8 cellular contexts compared by ENCODE assay signal in the genomic region with DNA sequence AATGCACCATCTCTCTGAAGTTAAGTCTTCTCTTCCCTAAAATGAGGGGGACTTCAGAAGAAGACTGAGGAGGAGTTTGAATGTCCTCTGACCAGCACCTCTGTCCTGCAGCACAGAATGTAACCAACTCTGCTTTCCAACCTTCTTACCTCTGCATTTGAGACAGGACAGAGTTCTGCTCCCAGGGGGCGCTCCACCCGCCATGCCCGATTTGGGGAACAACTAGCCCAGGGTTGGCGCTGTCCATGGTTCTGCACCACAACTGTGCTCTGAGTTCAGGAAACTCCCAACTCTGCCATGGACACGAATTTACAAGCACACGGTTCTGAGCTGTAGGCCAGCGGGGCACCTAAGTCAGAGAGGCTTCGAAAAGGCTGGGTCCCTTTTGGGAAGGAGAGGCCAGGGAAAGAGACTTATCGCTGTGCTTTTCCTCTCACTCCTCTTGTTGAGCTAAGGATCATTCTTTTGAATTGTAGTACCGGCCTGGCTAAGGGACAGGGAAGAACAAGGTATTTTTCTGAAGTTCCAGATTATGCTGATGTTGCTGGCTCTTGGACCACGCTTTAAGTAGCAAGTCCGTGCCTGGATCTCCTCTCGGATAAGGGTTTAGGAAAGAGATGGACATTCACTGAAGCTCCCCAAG. TPM values are rescaled to one million over a fixed set of nuclear protein-coding genes. Genes with fewer than 3 reads are reported as not detected.
DNase-seq lines count a peak whose midpoint lies in the region; ATAC-seq, FAIRE-seq and TF ChIP-seq lines count a peak whose summit lies in the region.

No MANE protein-coding gene starts in this region.

- H3K36me3 ChIP-seq in H7 (replicated peaks; ENCODE audit: control insufficient read depth, insufficient read depth, low read length) (no peaks in the 10 kb centered on the region), SK-N-MC (ENCODE audit: insufficient read depth, low read length) (no peaks in the 10 kb centered on the region), smooth muscle cell (ENCODE audit: low read depth) (no peaks in the 10 kb centered on the region)

- TF ChIP-seq EP300 in A549 (IDR thresholded peaks at IDR 0.05), result no peak

- DNase-seq in A549 (ENCODE audit: low read depth in 1 of 2, low spot score in 1 of 2) (peak in 1 of 2 experiments; percentile 72), H7 (peak; percentile 73), SK-N-MC (ENCODE audit: low read depth, low spot score) (peak; percentile 50), amniotic epithelial cell (ENCODE audit: low read depth) (peak; percentile 55), hypothalamus (lab: John Stamatoyannopoulos, UW) (peak in 33 of 51 donors; percentile 0 to 66 (median 19)), smooth muscle cell (lab: John Stamatoyannopoulos, UW; ENCODE audit: unreplicated experiment) (no peak)

- POLR2A ChIA-PET in A549 (lab: Yijun Ruan, JAX), result no interaction called here

- H3K27me3 ChIP-seq in H7 (ENCODE audit: control insufficient read depth, insufficient read depth, low read length) (no peaks in the 10 kb centered on the region), smooth muscle cell (ENCODE audit: low read depth) (no peaks in the 10 kb centered on the region)

- TF ChIP-seq POLR2A in A549 (IDR thresholded peaks at IDR 0.05; ENCODE audit: low read length), result no peak

- TF ChIP-seq CTCF in A549 (IDR thresholded peaks at IDR 0.05), result peak; percentile 23; the same call in 1 of the 3 replicates
- TF ChIP-seq CTCF in smooth muscle cell (IDR thresholded peaks at IDR 0.05; ENCODE audit: borderline replicate concordance, insufficient read depth, poor library complexity, severe bottlenecking), result peak; percentile 11

- H3K4me3 ChIP-seq in A549 (no peak overlapping the region), H7 (ENCODE audit: insufficient read depth, low read depth, low read length) (no peak overlapping the region), SK-N-MC (no peak overlapping the region), smooth muscle cell (no peak overlapping the region)

- no peak overlapping the region for H3K27ac ChIP-seq in A549
- H3K27ac ChIP-seq in SK-N-MC, result no peak overlapping the region
- no peak overlapping the region for H3K27ac ChIP-seq in smooth muscle cell (ENCODE audit: low read depth)

- peak in 1 of 2 experiments; percentile 81; a peak in 3 of 6 replicates for ATAC-seq in A549
- no peak for ATAC-seq in HG03439 (IDR thresholded peaks at IDR 0.05; ENCODE audit: unreplicated experiment)
- ATAC-seq in HG03457 (IDR thresholded peaks at IDR 0.05; ENCODE audit: unreplicated experiment), result no peak

- H4K20me1 ChIP-seq in smooth muscle cell (ENCODE audit: low read depth), result no peaks in the 10 kb centered on the region

- H3K4me2 ChIP-seq in A549, result no peak overlapping the region
- no peak overlapping the region for H3K4me2 ChIP-seq in smooth muscle cell

- no peaks in the 10 kb centered on the region for H3K79me2 ChIP-seq in smooth muscle cell (ENCODE audit: low read depth)

- WGBS in A549 (ENCODE audit: missing lambda C conversion rate), result 13% methylated on average over 9 of the region's 13 CpGs
- 32% methylated on average over 13 of the region's 13 CpGs for WGBS in smooth muscle cell (ENCODE audit: low lambda C conversion rate)

- no peak for FAIRE-seq in A549 (lab: Jason Lieb, UNC)

- H3F3A ChIP-seq in smooth muscle cell (ENCODE audit: low read depth), result no peaks in the 10 kb centered on the region

- CTCF ChIA-PET in A549 (lab: Yijun Ruan, JAX), result interaction anchor here (0.7 to 1.7 kb wide), 4 partner anchors 29 to 383 kb away, joined by 3 to 4 read pairs (median 4); no protein-coding TSS in a partner anchor

- no peak overlapping the region for H2AFZ ChIP-seq in smooth muscle cell (ENCODE audit: low read depth)

- H3K9ac ChIP-seq in SK-N-MC (ENCODE audit: insufficient read length) (no peak overlapping the region), smooth muscle cell (ENCODE audit: low read depth) (no peak overlapping the region)

- no peaks in the 10 kb centered on the region for H3K4me1 ChIP-seq in A549
- H3K4me1 ChIP-seq in smooth muscle cell (ENCODE audit: low read depth), result no peaks in the 10 kb centered on the region

- H3K9me3 ChIP-seq in A549 (0 out of 3 replicates have a peak, but pooled peaks cover 6% of the 10 kb centered on the region), SK-N-MC (ENCODE audit: low read depth, low read length) (no peaks in the 10 kb centered on the region), smooth muscle cell (replicated peaks; ENCODE audit: low read depth) (no peaks in the 10 kb centered on the region)

- peak in 1 of 2 experiments; percentile 46; a peak in 2 of 5 replicates for TF ChIP-seq RAD21 in A549 (conservative IDR thresholded peaks at IDR 0.05 in 1 of 2, IDR thresholded peaks at IDR 0.05 in 1 of 2)

TF ChIP-seq in A549, 52 proteins besides CTCF, POLR2A, EP300 and RAD21:
- TF ChIP-seq ESRRA (IDR thresholded peaks at IDR 0.05; ENCODE audit: borderline replicate concordance, low read length), result no peak
- TF ChIP-seq MAFK (IDR thresholded peaks at IDR 0.05; ENCODE audit: partially characterized antibody), result no peak
- peak; percentile 87 for TF ChIP-seq EHMT2 (IDR thresholded peaks at IDR 0.05; ENCODE audit: low read depth)
- TF ChIP-seq HOXB5 (CRISPR knock-in tag; IDR thresholded peaks at IDR 0.05), result 0 out of 2 replicates have a peak, but pooled peaks have one; percentile 56
- TF ChIP-seq, protein P1, sequence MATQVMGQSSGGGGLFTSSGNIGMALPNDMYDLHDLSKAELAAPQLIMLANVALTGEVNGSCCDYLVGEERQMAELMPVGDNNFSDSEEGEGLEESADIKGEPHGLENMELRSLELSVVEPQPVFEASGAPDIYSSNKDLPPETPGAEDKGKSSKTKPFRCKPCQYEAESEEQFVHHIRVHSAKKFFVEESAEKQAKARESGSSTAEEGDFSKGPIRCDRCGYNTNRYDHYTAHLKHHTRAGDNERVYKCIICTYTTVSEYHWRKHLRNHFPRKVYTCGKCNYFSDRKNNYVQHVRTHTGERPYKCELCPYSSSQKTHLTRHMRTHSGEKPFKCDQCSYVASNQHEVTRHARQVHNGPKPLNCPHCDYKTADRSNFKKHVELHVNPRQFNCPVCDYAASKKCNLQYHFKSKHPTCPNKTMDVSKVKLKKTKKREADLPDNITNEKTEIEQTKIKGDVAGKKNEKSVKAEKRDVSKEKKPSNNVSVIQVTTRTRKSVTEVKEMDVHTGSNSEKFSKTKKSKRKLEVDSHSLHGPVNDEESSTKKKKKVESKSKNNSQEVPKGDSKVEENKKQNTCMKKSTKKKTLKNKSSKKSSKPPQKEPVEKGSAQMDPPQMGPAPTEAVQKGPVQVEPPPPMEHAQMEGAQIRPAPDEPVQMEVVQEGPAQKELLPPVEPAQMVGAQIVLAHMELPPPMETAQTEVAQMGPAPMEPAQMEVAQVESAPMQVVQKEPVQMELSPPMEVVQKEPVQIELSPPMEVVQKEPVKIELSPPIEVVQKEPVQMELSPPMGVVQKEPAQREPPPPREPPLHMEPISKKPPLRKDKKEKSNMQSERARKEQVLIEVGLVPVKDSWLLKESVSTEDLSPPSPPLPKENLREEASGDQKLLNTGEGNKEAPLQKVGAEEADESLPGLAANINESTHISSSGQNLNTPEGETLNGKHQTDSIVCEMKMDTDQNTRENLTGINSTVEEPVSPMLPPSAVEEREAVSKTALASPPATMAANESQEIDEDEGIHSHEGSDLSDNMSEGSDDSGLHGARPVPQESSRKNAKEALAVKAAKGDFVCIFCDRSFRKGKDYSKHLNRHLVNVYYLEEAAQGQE (IDR thresholded peaks at IDR 0.05), result peak; percentile 98
TF ChIP-seq in A549: peak in this region for 3.

RNA-seq across cellular contexts. Expression of a gene that starts 22.2 kb away (rescaled TPM):
- polyA plus RNA-seq in A549 (2011; rRNA removed), result not detected in 2 replicates
- polyA plus RNA-seq in A549 (2012; cell fraction: cytosol; rRNA removed), result not detected in 2 replicates
- polyA plus RNA-seq in A549 (2012; cell fraction: nucleus; rRNA removed), result not detected in 2 replicates
- not detected in 3 replicates for polyA plus RNA-seq in A549 (2017; fragmentation: RNase III; extraction: RNeasy Plus Mini Kit Qiagen cat#74134 plus additional on column Dnase treatment)
- polyA minus RNA-seq in A549 (2011; rRNA and poly(A)+ RNA removed), result not detected in 2 replicates
- total RNA-seq in H7 (2014; rRNA removed; shearing (Covaris generic)), result not detected in 2 replicates
- not detected in 2 replicates for total RNA-seq in smooth muscle cell
- not detected in 2 replicates for polyA plus RNA-seq in smooth muscle cell

RNA-seq across cellular contexts. Expression of a gene that starts 37.0 kb away (rescaled TPM):
- polyA plus RNA-seq in A549 (2011; rRNA removed), result 6.4 and 7.5 TPM in 2 replicates
- 1.3 and 1.7 TPM in 2 replicates for polyA plus RNA-seq in A549 (2012; cell fraction: cytosol; rRNA removed)
- polyA plus RNA-seq in A549 (2012; cell fraction: nucleus; rRNA removed), result 2.2 and 3.7 TPM in 2 replicates
- 2.9 to 3.8 TPM (median 3.3 TPM) in 3 replicates for polyA plus RNA-seq in A549 (2017; fragmentation: RNase III; extraction: RNeasy Plus Mini Kit Qiagen cat#74134 plus additional on column Dnase treatment)
- polyA minus RNA-seq in A549 (2011; rRNA and poly(A)+ RNA removed), result 7.5 and 7.7 TPM in 2 replicates
- total RNA-seq in H7 (2014; rRNA removed; shearing (Covaris generic)), result 2.4 and 3.0 TPM in 2 replicates
- total RNA-seq in smooth muscle cell, result 3.6 and 6.9 TPM in 2 replicates
- 1.1 TPM in 2 replicates for polyA plus RNA-seq in smooth muscle cell

RNA-seq across cellular contexts. Expression of a gene that starts 38.6 kb away (rescaled TPM):
- polyA plus RNA-seq in A549 (2011; rRNA removed), result 0.03 TPM in 1 of 2 replicates, not detected in the other
- 0.04 TPM in 1 of 2 replicates, not detected in the other for polyA plus RNA-seq in A549 (2012; cell fraction: cytosol; rRNA removed)
- 0.04 TPM in 2 replicates for polyA plus RNA-seq in A549 (2012; cell fraction: nucleus; rRNA removed)
- not detected in 3 replicates for polyA plus RNA-seq in A549 (2017; fragmentation: RNase III; extraction: RNeasy Plus Mini Kit Qiagen cat#74134 plus additional on column Dnase treatment)
- polyA minus RNA-seq in A549 (2011; rRNA and poly(A)+ RNA removed), result not detected in 2 replicates
- total RNA-seq in H7 (2014; rRNA removed; shearing (Covaris generic)), result not detected in 2 replicates
- not detected in 2 replicates for total RNA-seq in smooth muscle cell
- polyA plus RNA-seq in smooth muscle cell, result not detected in 2 replicates
